Comparison of ENCODE assay signal across 29 cellular contexts in genomic region chr3:53412953-53413352, GRCh38.
"Had no signal": no experiment of that assay in that cellular context is flagged by ENCODE, and none has a peak within 500 bp of the region (broad histone marks: within the 10 kb centered on the region; RNA-seq: fewer than 3 reads in every experiment).

No MANE protein-coding gene starts in this region.

- H3K27ac ChIP-seq: colonic mucosa, epithelial cell of prostate, esophagus squamous epithelium, gastrocnemius medialis, heart right ventricle, lower lobe of right lung had no signal

- H3K27ac Mint-ChIP-seq: dendritic cell treated with granulocyte-macrophage colony-stimulating factor and Interleukin-4, amounts not matched to agents 40 ng/mL and 50 ng/mL, for 4 days; endodermal cell; mesothelial cell of epicardium; naive B cell had no signal

- ATAC-seq: effector memory CD8-positive, alpha-beta T cell; esophagus mucosa; gastrocnemius medialis; heart right ventricle; left cardiac atrium; left lobe of liver; left ventricle myocardium superior; lower lobe of right lung; mucosa of descending colon; naive thymus-derived CD8-positive, alpha-beta T cell had no signal

- H3K9me3 ChIP-seq: colonic mucosa, gastrocnemius medialis had no signal

- H3K27me3 ChIP-seq: colonic mucosa, gastrocnemius medialis had no signal

- H3K4me1 ChIP-seq: colonic mucosa, esophagus squamous epithelium, gastrocnemius medialis, heart right ventricle, lower lobe of right lung had no signal

- H3K4me3 Mint-ChIP-seq: dendritic cell treated with granulocyte-macrophage colony-stimulating factor and Interleukin-4, amounts not matched to agents 40 ng/mL and 50 ng/mL, for 4 days; effector memory CD8-positive, alpha-beta T cell; endodermal cell; mesothelial cell of epicardium; naive thymus-derived CD8-positive, alpha-beta T cell had no signal

- H3K4me1 Mint-ChIP-seq: mesothelial cell of epicardium; naive B cell; naive thymus-derived CD8-positive, alpha-beta T cell had no signal

- FAIRE-seq: endometrium, islet of Langerhans, keratinocyte had no signal

- H3K4me3 ChIP-seq: colonic mucosa, esophagus squamous epithelium, gastrocnemius medialis, heart right ventricle, lower lobe of right lung, mucosa of descending colon had no signal

- DNase-seq: colonic mucosa; cortex of kidney; effector CD8-positive, alpha-beta T cell; effector memory CD8-positive, alpha-beta T cell; endodermal cell; erythroblast; esophagus squamous epithelium; foreskin fibroblast; foreskin melanocyte; gastrocnemius medialis; glutamatergic neuron; head of caudate nucleus; heart right ventricle; hippocampal formation; left cardiac atrium; left ventricle myocardium superior; lower lobe of right lung; mesenchymal stem cell; mucosa of descending colon; naive B cell; naive thymus-derived CD8-positive, alpha-beta T cell had no signal

- H3K36me3 ChIP-seq: colonic mucosa, esophagus squamous epithelium, gastrocnemius medialis, heart right ventricle, lower lobe of right lung had no signal
